In genomic region chr14:62661818-62662217, GRCh38 we compare ENCODE assay signal across 16 cellular contexts.
DNase-seq lines count a peak whose midpoint lies in the region; ATAC-seq, FAIRE-seq and TF ChIP-seq lines count a peak whose summit lies in the region.
"Had no signal": no experiment of that assay in that cellular context is flagged by ENCODE, and none has a peak within 500 bp of the region (broad histone marks: within the 10 kb centered on the region; RNA-seq: fewer than 3 reads in every experiment).

No MANE protein-coding gene starts in this region.

- H3K79me2 ChIP-seq in GM23338 (replicated peaks; ENCODE audit: insufficient read depth) (no peaks in the 10 kb centered on the region), HepG2 (ENCODE audit: insufficient read depth, low read length) (no peaks in the 10 kb centered on the region)

- TF ChIP-seq POLR2A in HepG2 (IDR thresholded peaks at IDR 0.05; ENCODE audit: insufficient read depth in 1 of 2, low read depth in 2 of 2, low read length in 2 of 2): no peak

- H3K4me3 Mint-ChIP-seq in GM23338 (no peak overlapping the region), chondrocyte (ENCODE audit: unreplicated experiment) (no peak overlapping the region)
- H3K4me3 Mint-ChIP-seq: CD4-positive, alpha-beta T cell had no signal

- TF ChIP-seq EP300 in HepG2 (IDR thresholded peaks at IDR 0.05; ENCODE audit: low read depth in 2 of 2, low read length in 2 of 2) (no peak), HepG2 (CRISPR knock-in tag; IDR thresholded peaks at IDR 0.05; ENCODE audit: borderline replicate concordance) (no peak)

- POLR2A ChIA-PET in HepG2 (lab: Yijun Ruan, JAX): no interaction called here

- H3F3A ChIP-seq in GM23338 (replicated peaks; ENCODE audit: low read depth): no peaks in the 10 kb centered on the region

- BruUV-seq in HepG2 (replicated peaks; lab: Mats Ljungman, UMichigan): no TSS peak

- TF ChIP-seq RAD21 in HepG2 (CRISPR knock-in tag; IDR thresholded peaks at IDR 0.05): no peak

- H3K9me3 ChIP-seq in HepG2 (ENCODE audit: low read length): no peaks in the 10 kb centered on the region
- H3K9me3 ChIP-seq: BE2C had no signal

- H3K27ac Mint-ChIP-seq in GM23338 (no peak overlapping the region), chondrocyte (ENCODE audit: unreplicated experiment) (no peak overlapping the region)
- H3K27ac Mint-ChIP-seq: CD4-positive, alpha-beta T cell had no signal

- H3K27me3 Mint-ChIP-seq in GM23338 (ENCODE audit: insufficient read depth, low read depth, poor library complexity) (peaks cover 5% of the 10 kb centered on the region), chondrocyte (ENCODE audit: low read depth) (peaks cover 2% of the 10 kb centered on the region)
- H3K27me3 Mint-ChIP-seq: CD4-positive, alpha-beta T cell had no signal

- FAIRE-seq in HepG2 (lab: Jason Lieb, UNC): no peak
- FAIRE-seq: GM12878 had no signal

- H3K4me1 ChIP-seq in GM23338 (ENCODE audit: insufficient read depth): peaks cover 44% of the 10 kb centered on the region
- H3K4me1 ChIP-seq in HepG2 (ENCODE audit: insufficient read depth, low read length): no peaks in the 10 kb centered on the region
- H3K4me1 ChIP-seq: BE2C had no signal

- H4K20me1 ChIP-seq in GM23338 (replicated peaks; ENCODE audit: insufficient read depth) (no peaks in the 10 kb centered on the region), HepG2 (ENCODE audit: insufficient read depth, low read length) (no peaks in the 10 kb centered on the region)

- H3K36me3 ChIP-seq in GM23338 (ENCODE audit: insufficient read depth) (no peaks in the 10 kb centered on the region), HepG2 (replicated peaks in 1 of 2; ENCODE audit: control insufficient read depth in 1 of 2, insufficient read depth in 2 of 2, low read length in 2 of 2) (no peaks in the 10 kb centered on the region)
- H3K36me3 ChIP-seq: BE2C had no signal

- H2AFZ ChIP-seq in GM23338: no peak overlapping the region
- H2AFZ ChIP-seq in HepG2 (ENCODE audit: low read length): no peak overlapping the region

- 14% methylated on average over 1 of the region's 1 CpG for WGBS in HepG2 (ENCODE audit: low lambda C conversion rate)

- peak overlapping the region; percentile 48; the same call in 1 of the 2 replicates for H3K4me2 ChIP-seq in GM23338
- no peak overlapping the region for H3K4me2 ChIP-seq in HepG2 (ENCODE audit: low read depth, low read length)

- H3K9ac ChIP-seq in HepG2 (ENCODE audit: insufficient read depth, low read depth, low read length): no peak overlapping the region

- CTCF ChIA-PET in HepG2 (lab: Yijun Ruan, JAX; ENCODE audit: low intra/inter-chr PET ratio, low total read pairs): no interaction called here

- H3K27me3 ChIP-seq in GM23338 (ENCODE audit: insufficient read depth) (peaks cover 25% of the 10 kb centered on the region), HepG2 (ENCODE audit: control insufficient read depth in 1 of 2, insufficient read depth in 2 of 2, low read length in 2 of 2) (no peaks in the 10 kb centered on the region; a peak in 2 of 5 replicates)
- H3K27me3 ChIP-seq: BE2C had no signal

- H3K4me1 Mint-ChIP-seq in GM23338 (peaks cover 52% of the 10 kb centered on the region), chondrocyte (ENCODE audit: low read depth) (no peaks in the 10 kb centered on the region)

- no peak overlapping the region for H3K27ac ChIP-seq in GM23338 (ENCODE audit: low read depth)
- no peak overlapping the region for H3K27ac ChIP-seq in HepG2 (ENCODE audit: extremely low read length, insufficient read depth, low read length)
- H3K27ac ChIP-seq: SK-N-MC had no signal

- H3K4me3 ChIP-seq in GM23338 (no peak overlapping the region), epithelial cell of esophagus (ENCODE audit: low read length) (no peak overlapping the region), HepG2 (replicated peaks in 1 of 3; ENCODE audit: insufficient read depth in 1 of 3, low read depth in 2 of 3, low read length in 3 of 3) (no peak overlapping the region)
- H3K4me3 ChIP-seq: GM12878, SK-N-MC had no signal

- TF ChIP-seq CTCF in GM23338 (conservative IDR thresholded peaks at IDR 0.05; ENCODE audit: low read depth in 2 of 2) (no peak), epithelial cell of esophagus (IDR thresholded peaks at IDR 0.05; ENCODE audit: insufficient read depth, low read depth, low read length, missing control alignments) (no peak), chondrocyte (IDR thresholded peaks at IDR 0.05) (no peak), HepG2 (CRISPR knock-in tag; IDR thresholded peaks at IDR 0.05) (no peak)

- peaks cover 9% of the 10 kb centered on the region for H3K9me2 ChIP-seq in GM23338 (ENCODE audit: insufficient read depth)

- DNase-seq in GM23338 (ENCODE audit: low spot score): no peak
- peak; percentile 79 for DNase-seq in NCI-H226
- DNase-seq in epithelial cell of esophagus (ENCODE audit: low read depth): peak; percentile 47
- no peak for DNase-seq in activated CD4-positive, alpha-beta T cell treated with anti-CD3 and anti-CD28 coated beads for 4 hours
- no peak for DNase-seq in chondrocyte (ENCODE audit: low spot score)
- DNase-seq in HepG2 (ENCODE audit: low spot score): no peak
- DNase-seq in GDM1 (lab: John Stamatoyannopoulos, UW): no peak
- DNase-seq: BE2C; CD4-positive, alpha-beta T cell; GOT3; MV-4-11; NCI-H1417; NCI-H1930; NCI-H446 treated with DMSO at 0.1 percent for 48 hours had no signal

- in situ Hi-C loops in HepG2 (cut with HindIII; ENCODE audit: extremely low pct_ligation_motif_present, low pct_unique_long_range_greater_than_20kb): no loop called here

- intact Hi-C loops in HepG2 (cut with micrococcal nuclease; ENCODE audit: unreplicated experiment): no loop called here

- H3K9me3 Mint-ChIP-seq in GM23338 (peaks cover 11% of the 10 kb centered on the region; the same call in 2 of the 3 replicates), chondrocyte (ENCODE audit: low read depth) (peaks cover 6% of the 10 kb centered on the region)

- H3K36me3 Mint-ChIP-seq in GM23338 (ENCODE audit: low read depth): peaks cover 18% of the 10 kb centered on the region; the same call in 2 of the 3 replicates
- H3K36me3 Mint-ChIP-seq in chondrocyte (ENCODE audit: low read depth): no peaks in the 10 kb centered on the region

- no peak for ATAC-seq in GM23338
- no peak for ATAC-seq in HepG2
- ATAC-seq: GM12878 had no signal

TF ChIP-seq in GM23338, 12 proteins besides CTCF, POLR2A, EP300 and RAD21 (continues in another document):
- no peak for TF ChIP-seq CREB1 (CRISPR knock-in tag; IDR thresholded peaks at IDR 0.05; ENCODE audit: low read depth)
- no peak for TF ChIP-seq ZNF331 (CRISPR knock-in tag; IDR thresholded peaks at IDR 0.05; ENCODE audit: low read depth)
- TF ChIP-seq ETS1 (IDR thresholded peaks at IDR 0.05): no peak
- no peak for TF ChIP-seq POLR2AphosphoS5 (IDR thresholded peaks at IDR 0.05; ENCODE audit: low read depth)

TF ChIP-seq in HepG2, 621 proteins besides CTCF, POLR2A, EP300 and RAD21 (continues in another document):
- TF ChIP-seq ZMYM3 (CRISPR knock-in tag; IDR thresholded peaks at IDR 0.05) (no peak), SALL1 (CRISPR knock-in tag; IDR thresholded peaks at IDR 0.05) (no peak), ZNF777 (CRISPR knock-in tag; IDR thresholded peaks at IDR 0.05) (no peak), U2AF2 (IDR thresholded peaks at IDR 0.05; ENCODE audit: low read depth, low read length) (no peak), ZNF780A (CRISPR knock-in tag; IDR thresholded peaks at IDR 0.05) (no peak), PRDM10 (CRISPR knock-in tag; IDR thresholded peaks at IDR 0.05; ENCODE audit: low read depth) (no peak), ERF (CRISPR knock-in tag; IDR thresholded peaks at IDR 0.05) (no peak), ZMYM2 (CRISPR knock-in tag; IDR thresholded peaks at IDR 0.05) (no peak), LRRFIP1 (CRISPR knock-in tag; conservative IDR thresholded peaks at IDR 0.05) (no peak), ZNF768 (CRISPR knock-in tag; IDR thresholded peaks at IDR 0.05) (no peak)

Comparison
In these comparisons a context has a peak if more than half of its experiments do, and no peak if none do; other contexts are left out.
1. DNase-seq: peak in NCI-H226 (single experiment) and epithelial cell of esophagus (single experiment); none in GM23338 (single experiment), activated CD4-positive, alpha-beta T cell treated with anti-CD3 and anti-CD28 coated beads for 4 hours (0 of 2), chondrocyte (single experiment), HepG2 (single experiment) and GDM1 (single experiment).